ENCODE assay signal across 9 cellular contexts in the genomic region with DNA sequence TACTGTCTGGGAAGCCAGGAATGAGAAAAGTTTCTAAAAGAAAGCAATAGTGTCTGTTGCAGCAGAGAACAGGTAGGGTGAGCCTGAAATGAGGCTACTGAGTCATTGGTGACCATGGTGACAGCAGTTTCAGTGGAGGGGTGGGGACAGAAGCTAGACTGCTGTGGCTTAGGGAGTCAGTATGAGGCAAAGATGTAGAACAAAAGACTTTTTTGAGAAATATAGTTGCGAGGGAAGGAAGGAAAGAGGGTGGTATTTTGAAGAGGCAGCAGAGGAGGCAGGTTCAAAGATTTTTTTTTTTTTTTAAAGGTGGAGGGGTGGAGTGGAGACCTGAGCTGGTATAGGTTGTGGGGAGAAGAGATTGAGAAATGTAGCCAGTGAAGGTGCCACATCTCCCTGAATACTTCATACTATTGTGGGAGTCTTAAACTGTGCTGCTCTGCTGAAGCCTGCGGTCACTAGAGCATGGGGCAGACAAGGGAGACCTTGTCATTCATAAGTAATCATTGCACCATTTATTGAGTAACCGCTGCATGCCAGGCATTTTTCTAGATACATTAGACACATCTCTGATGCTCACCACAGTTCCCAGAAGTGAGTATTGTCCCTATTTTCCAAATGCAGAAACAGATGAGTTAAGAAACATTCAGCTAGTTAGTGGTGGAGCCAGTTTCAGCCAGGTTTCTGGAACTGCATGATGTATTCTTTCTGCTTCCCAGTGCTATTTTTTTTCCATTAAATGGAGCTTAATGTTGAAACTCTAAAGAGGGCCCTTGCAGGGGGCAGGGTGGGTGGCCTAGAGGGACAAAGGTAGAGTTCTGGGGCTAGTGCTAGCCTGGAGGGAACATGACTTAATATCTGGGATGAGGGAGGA. TPM values are rescaled to one million over a fixed set of nuclear protein-coding genes. Genes with fewer than 3 reads are reported as not detected.
DNase-seq lines count a peak whose midpoint lies in the region; ATAC-seq, FAIRE-seq and TF ChIP-seq lines count a peak whose summit lies in the region.
"Had no signal": no experiment of that assay in that cellular context is flagged by ENCODE, and none has a peak within 500 bp of the region (broad histone marks: within the 10 kb centered on the region; RNA-seq: fewer than 3 reads in every experiment).

No MANE protein-coding gene starts in this region.

- H3K4me3 Mint-ChIP-seq in activated CD4-positive, alpha-beta memory T cell treated with anti-CD3 and anti-CD28 coated beads, Interleukin-2, amount 10 ng/mL, durations not matched to agents 7 days and 5 days = no peak overlapping the region

- no peak overlapping the region; the same call in 1 of the 2 replicates for H3K4me3 ChIP-seq in AG09309 (ENCODE audit: control insufficient read depth, low read depth, low read length)
- no peak overlapping the region for H3K4me3 ChIP-seq in epithelial cell of proximal tubule (ENCODE audit: low read depth, low read length)

- H3K4me1 Mint-ChIP-seq in activated CD4-positive, alpha-beta memory T cell treated with anti-CD3 and anti-CD28 coated beads, Interleukin-2, amount 10 ng/mL, durations not matched to agents 7 days and 5 days = peaks cover 68% of the 10 kb centered on the region

- no peaks in the 10 kb centered on the region for H3K27me3 Mint-ChIP-seq in activated CD4-positive, alpha-beta memory T cell treated with anti-CD3 and anti-CD28 coated beads, Interleukin-2, amount 10 ng/mL, durations not matched to agents 7 days and 5 days

- H3K36me3 Mint-ChIP-seq in activated CD4-positive, alpha-beta memory T cell treated with anti-CD3 and anti-CD28 coated beads, Interleukin-2, amount 10 ng/mL, durations not matched to agents 7 days and 5 days (ENCODE audit: low read depth) = no peaks in the 10 kb centered on the region

- FAIRE-seq in HTR-8/SVneo (lab: Jason Lieb, UNC) = no peak
- FAIRE-seq: islet of Langerhans had no signal

- peak overlapping the region; percentile 54 for H3K27ac Mint-ChIP-seq in activated CD4-positive, alpha-beta memory T cell treated with anti-CD3 and anti-CD28 coated beads, Interleukin-2, amount 10 ng/mL, durations not matched to agents 7 days and 5 days

- peak; percentile 96 for DNase-seq in AG09309 (ENCODE audit: low read depth)
- DNase-seq in HTR-8/SVneo (ENCODE audit: insufficient read length, low spot score) = peak; percentile 41
- DNase-seq in activated CD4-positive, alpha-beta memory T cell treated with anti-CD3 and anti-CD28 coated beads, Interleukin-2, amount 10 ng/mL, durations not matched to agents 7 days and 5 days = peak; percentile 70
- DNase-seq in epithelial cell of proximal tubule (ENCODE audit: low read depth) = peak; percentile 96
- no peak for DNase-seq in sciatic nerve (ENCODE audit: low spot score)
- DNase-seq in C1 segment of cervical spinal cord (lab: John Stamatoyannopoulos, UW) = no peak
- DNase-seq in NCI-H82 treated with DMSO at 0.1 percent for 48 hours (lab: John Stamatoyannopoulos, UW; ENCODE audit: unreplicated experiment) = no peak

- H3K9me3 Mint-ChIP-seq in activated CD4-positive, alpha-beta memory T cell treated with anti-CD3 and anti-CD28 coated beads, Interleukin-2, amount 10 ng/mL, durations not matched to agents 7 days and 5 days = no peaks in the 10 kb centered on the region

- POLR2A ChIA-PET in activated CD4-positive, alpha-beta memory T cell treated with anti-CD3 and anti-CD28 coated beads, Interleukin-2, amount 10 ng/mL, durations not matched to agents 7 days and 5 days (lab: Charles Lee) = interaction anchor here (0.8 to 3.2 kb wide), 7 partner anchors 8 to 64 kb away, joined by 3 to 13 read pairs (median 3); a partner anchor contains a TSS

- no peak for TF ChIP-seq CTCF in AG09309 (IDR thresholded peaks at IDR 0.05; ENCODE audit: control insufficient read depth, insufficient read depth, low read depth, low read length, missing control alignments)
- no peak for TF ChIP-seq CTCF in epithelial cell of proximal tubule (conservative IDR thresholded peaks at IDR 0.05; ENCODE audit: low read depth, low read length)

- intact Hi-C loops in sciatic nerve (cut with DNase I) = no loop called here

- CTCF ChIA-PET in activated CD4-positive, alpha-beta memory T cell treated with anti-CD3 and anti-CD28 coated beads, Interleukin-2, amount 10 ng/mL, durations not matched to agents 7 days and 5 days (lab: Charles Lee) = interaction anchor here (1.0 to 3.7 kb wide), 7 partner anchors 13 to 168 kb away, joined by 3 to 24 read pairs (median 4); a partner anchor contains a TSS

- ATAC-seq in GM21367 (IDR thresholded peaks at IDR 0.05; ENCODE audit: unreplicated experiment) (peak; percentile 70), sciatic nerve (peak; percentile 85)

RNA-seq across cellular contexts. Expression of a gene that starts 49.9 kb away (rescaled TPM):
- 100 to 1,000 TPM; 111 to 113 TPM for total RNA-seq in activated CD4-positive, alpha-beta memory T cell treated with anti-CD3 and anti-CD28 coated beads, Interleukin-2, amount 10 ng/mL, durations not matched to agents 7 days and 5 days
- 14.9 and 16.5 TPM in 2 replicates for total RNA-seq in epithelial cell of proximal tubule
- 49.6 TPM for total RNA-seq in sciatic nerve

Comparison
In these comparisons a context has a peak if more than half of its experiments do, and no peak if none do; other contexts are left out.
1. DNase-seq: peak in AG09309 (single experiment), HTR-8/SVneo (single experiment), activated CD4-positive, alpha-beta memory T cell treated with anti-CD3 and anti-CD28 coated beads, Interleukin-2, amount 10 ng/mL, durations not matched to agents 7 days and 5 days (single experiment) and epithelial cell of proximal tubule (single experiment); none in sciatic nerve (single experiment), C1 segment of cervical spinal cord (0 of 14) and NCI-H82 treated with DMSO at 0.1 percent for 48 hours (single experiment).